ENCODE assay signal across 1 cellular context in genomic region chr5:171453056-171453725, GRCh38.
TF ChIP-seq lines count a peak whose summit lies in the region.

No MANE protein-coding gene starts in this region.

TF ChIP-seq in GM23338, 12 proteins besides CTCF, POLR2A, EP300 and RAD21 (continued from another document):
- TF ChIP-seq ZNF462 (CRISPR knock-in tag; IDR thresholded peaks at IDR 0.05) (no peak), JUNB (IDR thresholded peaks at IDR 0.05; ENCODE audit: unreplicated experiment) (no peak), ZNF331 (CRISPR knock-in tag; IDR thresholded peaks at IDR 0.05; ENCODE audit: low read depth) (no peak), EZH2 (IDR thresholded peaks at IDR 0.05; ENCODE audit: low read depth, unreplicated experiment) (no peak), NANOG (IDR thresholded peaks at IDR 0.05; ENCODE audit: borderline replicate concordance) (no peak), STAT1 (IDR thresholded peaks at IDR 0.05; ENCODE audit: unreplicated experiment) (no peak)
